In the genomic region with DNA sequence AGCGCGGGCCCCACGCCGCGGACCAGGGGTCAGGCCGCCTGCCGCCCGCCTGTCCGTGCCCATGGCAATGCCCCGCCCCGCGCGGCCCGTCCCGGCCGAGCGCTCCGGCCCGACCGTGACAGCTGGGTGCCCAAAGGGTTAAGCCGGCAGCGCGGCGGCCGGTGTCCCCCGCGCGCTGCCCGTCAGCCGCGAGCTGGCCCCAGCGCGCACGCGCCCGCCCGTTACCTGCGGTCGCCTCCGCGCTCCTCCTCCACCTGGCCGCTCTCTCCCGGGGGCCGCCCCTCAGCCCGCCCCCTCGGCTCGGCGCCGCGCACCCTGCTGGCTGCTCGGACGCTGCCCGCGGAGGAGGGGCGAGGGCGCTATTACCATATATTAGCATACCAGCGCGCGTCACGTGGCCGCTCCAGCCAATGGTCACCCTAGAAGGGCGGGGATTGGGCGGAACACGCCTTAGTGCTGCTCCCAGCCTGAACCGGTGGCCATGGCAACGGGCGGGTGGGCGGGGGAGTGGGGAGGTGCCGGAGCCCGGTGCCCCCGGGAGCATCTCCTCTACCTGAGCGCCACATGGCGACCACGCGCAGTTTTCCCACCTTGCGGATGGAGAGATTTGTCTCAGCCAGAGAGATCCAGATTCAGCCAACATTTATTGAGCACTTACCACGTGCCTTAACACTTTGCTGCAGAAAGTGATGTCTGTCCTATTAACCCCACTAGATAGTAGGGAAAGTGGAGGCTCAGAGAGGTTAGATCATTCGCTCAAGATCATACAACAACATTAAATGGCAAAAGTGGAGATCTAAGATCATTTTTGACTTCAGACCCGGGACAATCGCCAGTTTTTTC, we compare ENCODE assay signal across 8 cellular contexts. TPM values are rescaled to one million over a fixed set of nuclear protein-coding genes. Genes with fewer than 3 reads are reported as not detected.
A peak's percentile ranks its signal among the peaks of the same experiment; 100 is the strongest.
DNase-seq lines count a peak whose midpoint lies in the region; ATAC-seq and TF ChIP-seq lines count a peak whose summit lies in the region.

Gene PHC2, minus strand, starts transcription at position 345 of the 843 bp plus-strand sequence. CDS start 55,556 bp downstream, outside the sequence.

- no peak within 1 kb of the TSS for H3K56ac ChIP-seq in IMR-90 (ENCODE audit: extremely low read depth, insufficient read depth, low read length)

- H2BK5ac ChIP-seq in IMR-90 (ENCODE audit: low read depth, low read length, poor library complexity, severe bottlenecking), result peak within 1 kb of the TSS; percentile 17

- H3K9me3 ChIP-seq in IMR-90 (ENCODE audit: control insufficient read depth, insufficient read depth, low read length) (no peaks in the 10 kb centered on the region), PC-3 (ENCODE audit: low read length) (no peaks in the 10 kb centered on the region)

- TF ChIP-seq CTCF in IMR-90 (conservative IDR thresholded peaks at IDR 0.05; ENCODE audit: low read depth, low read length) (peak; percentile 45), PC-3 (conservative IDR thresholded peaks at IDR 0.05; ENCODE audit: low read depth, low read length) (peak; percentile 23; the same call in 1 of the 2 replicates)

- BruUV-seq in IMR-90 (replicated peaks; lab: Mats Ljungman, UMichigan) (no TSS peak), PC-3 (replicated peaks; lab: Mats Ljungman, UMichigan) (no TSS peak)

- H2BK20ac ChIP-seq in IMR-90 (ENCODE audit: low read depth, low read length), result no peak within 1 kb of the TSS

- peaks cover 8% of the 10 kb centered on the region in 2 experiments for H3K79me1 ChIP-seq in IMR-90 (ENCODE audit: low read depth in 1 of 2, low read length in 2 of 2)

- peak within 1 kb of the TSS; percentile 61 for H2AK9ac ChIP-seq in IMR-90 (replicated peaks; ENCODE audit: low read depth, low read length, poor library complexity)

- peak within 1 kb of the TSS; percentile 55; the same call in 2 of the 3 replicates for H2BK15ac ChIP-seq in IMR-90 (ENCODE audit: low read depth, low read length)

- no peak; the same call in 1 of the 2 replicates for TF ChIP-seq POLR2A in IMR-90 (IDR thresholded peaks at IDR 0.05; ENCODE audit: low read depth, low read length)

- peak; percentile 99 for DNase-seq in COR-L47 (lab: John Stamatoyannopoulos, UW)
- peak; percentile 94 for DNase-seq in IMR-90
- peak; percentile 98 for DNase-seq in PC-3
- DNase-seq in activated T-cell treated with anti-CD3 and anti-CD28 coated beads for 48 hours (ENCODE audit: low read depth), result peak; percentile 89
- peak; percentile 83 for DNase-seq in epithelial cell of prostate (ENCODE audit: low read depth, low spot score)
- DNase-seq in middle frontal gyrus (ENCODE audit: extremely low spot score, low spot score), result peak; percentile 91
- DNase-seq in stimulated activated CD8-positive, alpha-beta memory T cell treated with anti-CD3 and anti-CD28 coated beads, Interleukin-15, amount 100 ng/mL, for 48 hours (ENCODE audit: low read depth in 2 of 2), result peak; percentile 82 to 90

- peak within 1 kb of the TSS; percentile 56; the same call in 1 of the 2 replicates for H3K23ac ChIP-seq in IMR-90 (ENCODE audit: low read depth, low read length)

- TF ChIP-seq RAD21 in IMR-90 (IDR thresholded peaks at IDR 0.05; ENCODE audit: low read length), result no peak

- H3K9me2 ChIP-seq in PC-3 (replicated peaks; ENCODE audit: low read length), result no peaks in the 10 kb centered on the region

- H3K9me1 ChIP-seq in IMR-90 (ENCODE audit: insufficient read depth, low read length), result peaks cover 9% of the 10 kb centered on the region

- H3K36me3 ChIP-seq in IMR-90 (ENCODE audit: control insufficient read depth, insufficient read depth, low read length), result no peaks in the 10 kb centered on the region
- peaks cover 9% of the 10 kb centered on the region for H3K36me3 ChIP-seq in PC-3 (ENCODE audit: low read depth, low read length)

- peaks cover 45% of the 10 kb centered on the region for H3K79me2 ChIP-seq in PC-3 (ENCODE audit: low read length)

- peak within 1 kb of the TSS; percentile 86 for H3K4me2 ChIP-seq in IMR-90 (ENCODE audit: low read depth, low read length)
- H3K4me2 ChIP-seq in PC-3 (ENCODE audit: low read length), result peak within 1 kb of the TSS; percentile 88

- 1% methylated on average over 15 of the region's 80 CpGs; no CpG with 5 or more reads in 1 of the 2 experiments for WGBS in IMR-90 (ENCODE audit: extremely low coverage in 2 of 2, insufficient read length in 1 of 2), 2 experiments

- H3K4me3 ChIP-seq in IMR-90 (ENCODE audit: insufficient read depth, low read depth, low read length), result peak within 1 kb of the TSS; percentile 87
- H3K4me3 ChIP-seq in PC-3 (ENCODE audit: low read length), result peak within 1 kb of the TSS; percentile 91

- peak within 1 kb of the TSS; percentile 54 for H2AK5ac ChIP-seq in IMR-90 (ENCODE audit: low read depth, low read length)

- intact Hi-C loops in IMR-90 (cut with micrococcal nuclease), result loop anchor here (1.0 kb wide), 2 partner anchors 42 to 85 kb away; no protein-coding TSS in a partner anchor
- intact Hi-C loops in PC-3 (cut with micrococcal nuclease), result loop anchor here (5.0 kb wide), 2 partner anchors 41 to 174 kb away; partner anchors contain the start of genes ZNF362 and ZSCAN20

- peaks cover 8% of the 10 kb centered on the region for H3F3A ChIP-seq in PC-3 (ENCODE audit: low read length, unreplicated experiment)

- ATAC-seq in GM21526 (IDR thresholded peaks at IDR 0.05; ENCODE audit: low FRiP score, unreplicated experiment) (peak; percentile 93), IMR-90 (ENCODE audit: low read depth) (peak; percentile 90), PC-3 (peak; percentile 65)

- POLR2A ChIA-PET in IMR-90 (lab: Charles Lee; ENCODE audit: unreplicated experiment), result no interaction called here
- POLR2A ChIA-PET in PC-3 (lab: Charles Lee; ENCODE audit: unreplicated experiment), result interaction anchor here (0.6 kb wide), 3 partner anchors 9 to 39 kb away, joined by 3 to 15 read pairs (median 3); no protein-coding TSS in a partner anchor

- H3K4me1 ChIP-seq in IMR-90 (ENCODE audit: control insufficient read depth, insufficient read depth, low read length), result peaks cover 13% of the 10 kb centered on the region
- peaks cover 71% of the 10 kb centered on the region for H3K4me1 ChIP-seq in PC-3 (ENCODE audit: insufficient read depth, low read length)

- H3K9ac ChIP-seq in IMR-90 (ENCODE audit: low read depth, low read length) (peak within 1 kb of the TSS; percentile 82), PC-3 (ENCODE audit: low read length) (peak within 1 kb of the TSS; percentile 87)

- no peaks in the 10 kb centered on the region; the same call in 1 of the 2 replicates for H4K20me1 ChIP-seq in IMR-90 (ENCODE audit: insufficient read depth, low read length)
- H4K20me1 ChIP-seq in PC-3 (ENCODE audit: low read length), result peaks cover 23% of the 10 kb centered on the region

- peak within 1 kb of the TSS; percentile 27; the same call in 1 of the 2 replicates for H3K18ac ChIP-seq in IMR-90 (ENCODE audit: low read depth, low read length)

- 0 out of 2 replicates have a peak within 1 kb of the TSS, but pooled peaks have one; percentile 71 for H3K14ac ChIP-seq in IMR-90 (replicated peaks; ENCODE audit: low read depth, low read length)

- peak within 1 kb of the TSS; percentile 7; the same call in 1 of the 2 replicates for H4K5ac ChIP-seq in IMR-90 (ENCODE audit: low read depth, low read length)

- no peak within 1 kb of the TSS; the same call in 1 of the 2 replicates for H4K91ac ChIP-seq in IMR-90 (ENCODE audit: insufficient read depth, low read depth, low read length)

- in situ Hi-C loops in IMR-90 (cut with MboI; ENCODE audit: low sequenced_read_pairs), result loop anchor here (5.0 kb wide), 1 partner anchor 39 kb away; no protein-coding TSS in a partner anchor

- H3K4ac ChIP-seq in IMR-90 (ENCODE audit: low read depth, low read length), result no peak within 1 kb of the TSS; the same call in 1 of the 2 replicates

- H2AFZ ChIP-seq in IMR-90 (replicated peaks; ENCODE audit: low read length, poor library complexity), result peak within 1 kb of the TSS; percentile 93
- H2AFZ ChIP-seq in PC-3 (ENCODE audit: low read length), result peak within 1 kb of the TSS; percentile 63

- H2BK120ac ChIP-seq in IMR-90 (ENCODE audit: low read depth, low read length), result peak within 1 kb of the TSS; percentile 12; the same call in 1 of the 2 replicates

- H3K27me3 ChIP-seq in IMR-90 (ENCODE audit: control insufficient read depth, insufficient read depth, low read length) (no peaks in the 10 kb centered on the region), PC-3 (ENCODE audit: low read length) (no peaks in the 10 kb centered on the region)

- dilution Hi-C loops in IMR-90 (cut with HindIII; ENCODE audit: low sequenced_read_pairs, unreplicated experiment), result no loop called here

- peak within 1 kb of the TSS in 1 of 2 experiments; percentile 64; a peak in 3 of 4 replicates for H4K8ac ChIP-seq in IMR-90 (ENCODE audit: low read depth in 2 of 2, low read length in 2 of 2)

- CTCF ChIA-PET in IMR-90 (lab: Yijun Ruan, JAX), result no interaction called here
- CTCF ChIA-PET in PC-3 (lab: Charles Lee), result interaction anchor here (1.3 kb wide), 1 partner anchor 25 kb away, joined by 4 read pairs; no protein-coding TSS in a partner anchor

- H3K27ac ChIP-seq in IMR-90 (ENCODE audit: insufficient read depth, low read length), result peak within 1 kb of the TSS; percentile 54
- H3K27ac ChIP-seq in PC-3 (ENCODE audit: low read length), result peak within 1 kb of the TSS; percentile 97
- peak within 1 kb of the TSS; percentile 80 for H3K27ac ChIP-seq in epithelial cell of prostate

TF ChIP-seq in IMR-90, 13 proteins besides CTCF, POLR2A, EP300 and RAD21 (continues in another document):
- TF ChIP-seq CHD1 (IDR thresholded peaks at IDR 0.05; ENCODE audit: low read depth, low read length) (no peak), MXI1 (IDR thresholded peaks at IDR 0.05; ENCODE audit: borderline replicate concordance, low read depth, low read length) (no peak; the same call in 1 of the 2 replicates), MAFK (IDR thresholded peaks at IDR 0.05; ENCODE audit: low read depth, low read length) (no peak), MAZ (IDR thresholded peaks at IDR 0.05; ENCODE audit: borderline replicate concordance, low read depth, low read length) (peak; percentile 88; the same call in 1 of the 2 replicates), CEBPB (IDR thresholded peaks at IDR 0.05; ENCODE audit: low read depth, low read length) (no peak), BHLHE40 (IDR thresholded peaks at IDR 0.05; ENCODE audit: low read depth, low read length) (no peak), USF2 (IDR thresholded peaks at IDR 0.05; ENCODE audit: low read depth, low read length) (peak; percentile 97), RCOR1 (IDR thresholded peaks at IDR 0.05; ENCODE audit: insufficient replicate concordance, low read length) (no peak)

RNA-seq across cellular contexts. Expression of gene PHC2, which starts in this region (rescaled TPM):
- total RNA-seq in IMR-90 (2012; rRNA removed) (43.3 and 46.4 TPM in 2 replicates), PC-3 (2014; rRNA removed) (125 and 134 TPM in 2 replicates)
- 86.3 and 98.1 TPM in 2 replicates for polyA plus RNA-seq in IMR-90 (2012; rRNA removed)
- polyA plus RNA-seq in IMR-90 (2012; cell fraction: cytosol; rRNA removed), result 91.9 and 128 TPM in 2 replicates
- 110 and 133 TPM in 2 replicates for polyA plus RNA-seq in IMR-90 (2012; cell fraction: nucleus; rRNA removed; ENCODE audit: low replicate concordance)

Comparison
In these comparisons a context has a peak if more than half of its experiments do, and no peak if none do; other contexts are left out.
1. Peak in every context shown above with its lines: DNase-seq, ATAC-seq, H3K4me3 ChIP-seq and H3K27ac ChIP-seq.